In the genomic region with DNA sequence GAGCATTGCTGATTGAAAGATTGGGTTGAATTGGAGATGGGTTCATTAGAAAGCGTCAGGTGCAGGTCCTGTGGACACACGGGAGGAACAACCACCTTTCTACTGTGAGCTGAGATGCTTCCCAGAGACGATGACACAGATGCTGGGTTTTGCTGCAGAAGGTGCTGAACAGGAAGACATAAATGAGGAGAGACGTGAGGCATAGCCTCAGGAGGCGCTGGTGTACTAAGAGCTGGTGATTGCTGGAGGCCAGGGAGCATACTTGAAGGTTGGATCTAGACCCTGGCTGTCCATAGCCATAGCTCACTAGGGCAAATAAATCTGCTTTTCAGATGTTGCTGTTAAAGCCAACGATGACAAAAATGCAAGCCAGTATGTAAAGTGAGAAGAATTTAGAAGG, we compare ENCODE assay signal across 22 cellular contexts.
"Had no signal": no experiment of that assay in that cellular context is flagged by ENCODE, and none has a peak within 500 bp of the region (broad histone marks: within the 10 kb centered on the region; RNA-seq: fewer than 3 reads in every experiment).

No MANE protein-coding gene starts in this region.

- H3K36me3 ChIP-seq: esophagus muscularis mucosa, right atrium auricular region, tibial artery, vagina had no signal

- H3K9me3 Mint-ChIP-seq: activated B cell treated with CpG ODN at 0.5 μM for 24 hours, nephron had no signal

- H3K4me3 Mint-ChIP-seq: activated B cell treated with CpG ODN at 0.5 μM for 24 hours; activated CD8-positive, alpha-beta T cell treated with anti-CD3 and anti-CD28 coated beads for 36 hours; activated T-cell treated with anti-CD3 and anti-CD28 coated beads, Interleukin-2, amount 50 U/mL, for 72 hours; nephron; stimulated activated naive B cell treated with anti-CD40 and anti-IgM and Interleukin-4, amounts not matched to agents 10 μg/mL and 1 μg/mL and 100 μg/mL, for 72 hours had no signal

- H3K27ac ChIP-seq: body of pancreas, esophagus muscularis mucosa, right atrium auricular region, skin epidermis, tibial artery, vagina had no signal

- H3K4me3 ChIP-seq: body of pancreas, esophagus muscularis mucosa, right atrium auricular region, skin epidermis, tibial artery, vagina had no signal

- DNase-seq: activated B cell treated with CpG ODN at 0.5 μM for 24 hours; activated CD4-positive, alpha-beta T cell treated with anti-CD3 and anti-CD28 coated beads for 48 hours; activated CD8-positive, alpha-beta memory T cell treated with anti-CD3 and anti-CD28 coated beads, Interleukin-2, amount 50 U/mL, for 4 hours; activated CD8-positive, alpha-beta T cell treated with anti-CD3 and anti-CD28 coated beads for 36 hours; activated gamma-delta T cell; activated T-cell treated with anti-CD3 and anti-CD28 coated beads, Interleukin-2, amount 50 U/mL, for 72 hours; amniotic stem cell; body of pancreas; caudate nucleus; hippocampal formation; occipital lobe; stimulated activated CD4-positive, alpha-beta T cell treated with anti-CD3 and anti-CD28 coated beads, Interleukin-15, amount 100 ng/mL, for 24 hours; stimulated activated CD4-positive, alpha-beta T cell treated with anti-CD3 and anti-CD28 coated beads, Interleukin-4, amount 100 ng/mL, for 1 hour; stimulated activated naive B cell treated with anti-CD40 and anti-IgM and Interleukin-4, amounts not matched to agents 10 μg/mL and 1 μg/mL and 100 μg/mL, for 72 hours; tibial artery had no signal

- H3K4me1 Mint-ChIP-seq: activated B cell treated with CpG ODN at 0.5 μM for 24 hours; stimulated activated naive B cell treated with anti-CD40 and anti-IgM and Interleukin-4, amounts not matched to agents 10 μg/mL and 1 μg/mL and 100 μg/mL, for 72 hours had no signal

- H3K4me1 ChIP-seq: body of pancreas, esophagus muscularis mucosa, right atrium auricular region, tibial artery, vagina had no signal

- H3K27me3 Mint-ChIP-seq: activated B cell treated with CpG ODN at 0.5 μM for 24 hours; activated CD8-positive, alpha-beta T cell treated with anti-CD3 and anti-CD28 coated beads for 36 hours; stimulated activated naive B cell treated with anti-CD40 and anti-IgM and Interleukin-4, amounts not matched to agents 10 μg/mL and 1 μg/mL and 100 μg/mL, for 72 hours had no signal

- H3K36me3 Mint-ChIP-seq: activated naive CD4-positive, alpha-beta T cell treated with anti-CD3 and anti-CD28 coated beads, Interleukin-2, amount 50 U/mL, for 72 hours; stimulated activated naive B cell treated with anti-CD40 and anti-IgM and Interleukin-4, amounts not matched to agents 10 μg/mL and 1 μg/mL and 100 μg/mL, for 72 hours had no signal

- H3K27me3 ChIP-seq: body of pancreas, right atrium auricular region, tibial artery, vagina had no signal

- H3K9me3 ChIP-seq: body of pancreas, esophagus muscularis mucosa, right atrium auricular region, tibial artery, vagina had no signal

- H3K27ac Mint-ChIP-seq: activated B cell treated with CpG ODN at 0.5 μM for 24 hours; activated CD8-positive, alpha-beta T cell treated with anti-CD3 and anti-CD28 coated beads for 36 hours; activated naive CD4-positive, alpha-beta T cell treated with anti-CD3 and anti-CD28 coated beads, Interleukin-2, amount 50 U/mL, for 72 hours; activated T-cell treated with anti-CD3 and anti-CD28 coated beads, Interleukin-2, amount 50 U/mL, for 72 hours; nephron; progenitor cell of endocrine pancreas; stimulated activated naive B cell treated with anti-CD40 and anti-IgM and Interleukin-4, amounts not matched to agents 10 μg/mL and 1 μg/mL and 100 μg/mL, for 72 hours had no signal
